Comparison of ENCODE assay signal across 21 cellular contexts in genomic region chr10:31288001-31288400, GRCh38.
"Had no signal": no experiment of that assay in that cellular context is flagged by ENCODE, and none has a peak within 500 bp of the region (broad histone marks: within the 10 kb centered on the region; RNA-seq: fewer than 3 reads in every experiment).

No MANE protein-coding gene starts in this region.

- H3K4me3 ChIP-seq: MG63, Peyer's patch, SJSA1 had no signal

- DNase-seq: activated CD4-positive, alpha-beta T cell treated with anti-CD3 and anti-CD28 coated beads for 4 hours; activated CD8-positive, alpha-beta memory T cell treated with anti-CD3 and anti-CD28 coated beads, Interleukin-2, amount 50 U/mL, for 4 hours; activated CD8-positive, alpha-beta T cell treated with anti-CD3 and anti-CD28 coated beads for 36 hours; activated naive CD4-positive, alpha-beta T cell; activated T-cell treated with anti-CD3 and anti-CD28 coated beads, Interleukin-2, amount 50 U/mL, for 1 hour; aorta; MG63; NCI-H1105; NCI-H1436; NCI-H1694 treated with DMSO at 0.1 percent for 48 hours; NCI-H2029 treated with DMSO at 0.1 percent for 48 hours; NCI-H446; NCI-H524; Peyer's patch; SHP77 had no signal

- H3K4me1 ChIP-seq: Peyer's patch, SJSA1 had no signal

- H3K27ac ChIP-seq: KMS-11, Peyer's patch, SJSA1 had no signal

- H3K4me2 ChIP-seq: KMS-11 had no signal

- H3K9me3 Mint-ChIP-seq: activated CD8-positive, alpha-beta T cell treated with anti-CD3 and anti-CD28 coated beads for 36 hours; activated naive CD4-positive, alpha-beta T cell treated with anti-CD3 and anti-CD28 coated beads, Interleukin-2, amount 50 U/mL, for 24 hours; central memory CD8-positive, alpha-beta T cell; T-helper 1 cell treated with Interleukin-12 subunit alpha and Interleukin-12 subunit beta and Interleukin-4 antibody, amounts not matched to agents 30 μg/mL and 1 μg/mL, for 36 hours had no signal

- H3K27ac Mint-ChIP-seq: activated CD8-positive, alpha-beta T cell treated with anti-CD3 and anti-CD28 coated beads for 36 hours; activated naive CD4-positive, alpha-beta T cell treated with anti-CD3 and anti-CD28 coated beads, Interleukin-2, amount 50 U/mL, for 24 hours; brain; T-helper 1 cell treated with Interleukin-12 subunit alpha and Interleukin-12 subunit beta and Interleukin-4 antibody, amounts not matched to agents 30 μg/mL and 1 μg/mL, for 36 hours had no signal

- H3K9ac ChIP-seq: KMS-11 had no signal

- H3K4me3 Mint-ChIP-seq: activated CD8-positive, alpha-beta T cell treated with anti-CD3 and anti-CD28 coated beads for 36 hours; activated naive CD4-positive, alpha-beta T cell treated with anti-CD3 and anti-CD28 coated beads, Interleukin-2, amount 50 U/mL, for 24 hours; brain; central memory CD8-positive, alpha-beta T cell; T-helper 1 cell treated with Interleukin-12 subunit alpha and Interleukin-12 subunit beta and Interleukin-4 antibody, amounts not matched to agents 30 μg/mL and 1 μg/mL, for 36 hours had no signal

- H3K4me1 Mint-ChIP-seq: activated naive CD4-positive, alpha-beta T cell treated with anti-CD3 and anti-CD28 coated beads, Interleukin-2, amount 50 U/mL, for 24 hours; brain; central memory CD8-positive, alpha-beta T cell had no signal

- H3K9me3 ChIP-seq: MG63, Peyer's patch, SJSA1 had no signal

- H3K27me3 Mint-ChIP-seq: activated CD8-positive, alpha-beta T cell treated with anti-CD3 and anti-CD28 coated beads for 36 hours; activated naive CD4-positive, alpha-beta T cell treated with anti-CD3 and anti-CD28 coated beads, Interleukin-2, amount 50 U/mL, for 24 hours; brain had no signal

- H3K27me3 ChIP-seq: MG63, Peyer's patch, SJSA1 had no signal

- H3K36me3 Mint-ChIP-seq: brain had no signal

- H3K36me3 ChIP-seq: MG63, Peyer's patch, SJSA1 had no signal
